Comparison of ENCODE assay signal across 20 cellular contexts in the genomic region with DNA sequence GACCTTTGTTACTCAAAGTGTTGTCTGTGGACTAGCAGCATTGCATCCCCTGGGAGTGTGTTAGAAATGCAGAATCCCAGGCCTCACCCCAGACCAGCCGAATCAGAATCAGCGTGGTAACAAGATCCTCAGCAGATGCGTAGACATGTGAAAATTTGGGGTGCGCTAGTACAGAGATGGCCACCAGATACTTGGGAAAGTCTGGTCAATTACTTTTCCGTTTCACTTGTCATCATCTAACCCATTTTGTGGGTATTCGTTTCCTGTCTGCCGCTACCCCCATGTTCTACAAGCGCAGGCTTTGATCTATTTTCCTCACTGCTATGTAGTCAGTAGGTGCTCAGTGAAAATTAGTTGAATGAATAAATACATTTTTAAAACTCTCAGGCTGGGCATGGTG. TPM values are rescaled to one million over a fixed set of nuclear protein-coding genes. Genes with fewer than 3 reads are reported as not detected.
DNase-seq lines count a peak whose midpoint lies in the region; ATAC-seq and TF ChIP-seq lines count a peak whose summit lies in the region.
"Had no signal": no experiment of that assay in that cellular context is flagged by ENCODE, and none has a peak within 500 bp of the region (broad histone marks: within the 10 kb centered on the region; RNA-seq: fewer than 3 reads in every experiment).

No MANE protein-coding gene starts in this region.

- peaks cover 15% of the 10 kb centered on the region for H3K4me1 Mint-ChIP-seq in activated CD4-positive, alpha-beta T cell treated with anti-CD3 and anti-CD28 coated beads, Interleukin-2, amount 10 ng/mL, durations not matched to agents 7 days and 5 days
- H3K4me1 Mint-ChIP-seq in stimulated activated naive B cell treated with anti-CD40 and anti-IgM and Interleukin-4, amounts not matched to agents 10 μg/mL and 1 μg/mL and 100 μg/mL, for 72 hours = peaks cover 40 to 60% of the 10 kb centered on the region in 2 donors

- WGBS in heart left ventricle, 4 donors = 90 to 95% (median 94%) methylated on average over 8 of the region's 8 CpGs

- CTCF ChIA-PET in activated CD4-positive, alpha-beta T cell treated with anti-CD3 and anti-CD28 coated beads, Interleukin-2, amount 10 ng/mL, durations not matched to agents 7 days and 5 days (lab: Charles Lee) = no interaction called here

- POLR2A ChIA-PET in activated CD4-positive, alpha-beta T cell treated with anti-CD3 and anti-CD28 coated beads, Interleukin-2, amount 10 ng/mL, durations not matched to agents 7 days and 5 days (lab: Charles Lee) = no interaction called here

- H3K27ac Mint-ChIP-seq in activated CD4-positive, alpha-beta T cell treated with anti-CD3 and anti-CD28 coated beads, Interleukin-2, amount 10 ng/mL, durations not matched to agents 7 days and 5 days = no peak overlapping the region
- H3K27ac Mint-ChIP-seq in stimulated activated naive B cell treated with anti-CD40 and anti-IgM and Interleukin-4, amounts not matched to agents 10 μg/mL and 1 μg/mL and 100 μg/mL, for 72 hours = peak overlapping the region; percentile 56

- H3K4me3 ChIP-seq in Jurkat, Clone E6-1 (ENCODE audit: low read length) = no peak overlapping the region
- H3K4me3 ChIP-seq in heart left ventricle = no peak overlapping the region
- H3K4me3 ChIP-seq: gastroesophageal sphincter, Peyer's patch, thoracic aorta had no signal

- H3K36me3 Mint-ChIP-seq in activated CD4-positive, alpha-beta T cell treated with anti-CD3 and anti-CD28 coated beads, Interleukin-2, amount 10 ng/mL, durations not matched to agents 7 days and 5 days (ENCODE audit: low read depth) = no peaks in the 10 kb centered on the region
- peaks cover 9 to 14% of the 10 kb centered on the region in 2 donors for H3K36me3 Mint-ChIP-seq in stimulated activated naive B cell treated with anti-CD40 and anti-IgM and Interleukin-4, amounts not matched to agents 10 μg/mL and 1 μg/mL and 100 μg/mL, for 72 hours
- H3K36me3 Mint-ChIP-seq: naive B cell had no signal

- H3K4me3 Mint-ChIP-seq in activated CD4-positive, alpha-beta T cell treated with anti-CD3 and anti-CD28 coated beads, Interleukin-2, amount 10 ng/mL, durations not matched to agents 7 days and 5 days = no peak overlapping the region
- no peak overlapping the region for H3K4me3 Mint-ChIP-seq in stimulated activated naive B cell treated with anti-CD40 and anti-IgM and Interleukin-4, amounts not matched to agents 10 μg/mL and 1 μg/mL and 100 μg/mL, for 72 hours

- DNase-seq in activated CD4-positive, alpha-beta T cell treated with anti-CD3 and anti-CD28 coated beads, Interleukin-2, amount 10 ng/mL, durations not matched to agents 7 days and 5 days = peak; percentile 15
- no peak for DNase-seq in activated CD4-positive, alpha-beta T cell treated with anti-CD3 and anti-CD28 coated beads for 1 hour
- DNase-seq in Jurkat, Clone E6-1 (ENCODE audit: low read depth, low spot score) = peak; percentile 62
- DNase-seq in stimulated activated naive B cell treated with anti-CD40 and anti-IgM and Interleukin-4, amounts not matched to agents 10 μg/mL and 1 μg/mL and 100 μg/mL, for 72 hours = no peak
- DNase-seq in midbrain (lab: John Stamatoyannopoulos, UW) = no peak
- no peak for DNase-seq in heart left ventricle
- DNase-seq in EL = no peak
- DNase-seq: 8988T; effector CD8-positive, alpha-beta T cell; naive B cell; NCI-H2171; Peyer's patch; T1000 had no signal

- ATAC-seq in GM21723 (IDR thresholded peaks at IDR 0.05; ENCODE audit: unreplicated experiment) (peak; percentile 80), heart left ventricle (no peak)
- peak; percentile 27 to 56 for ATAC-seq in stimulated activated naive B cell treated with anti-CD40 and anti-IgM and Interleukin-4, amounts not matched to agents 10 μg/mL and 1 μg/mL and 100 μg/mL, for 72 hours (replicated peaks)
- ATAC-seq: gastroesophageal sphincter, sciatic nerve had no signal

- no peak for TF ChIP-seq CTCF in heart left ventricle (IDR thresholded peaks at IDR 0.05)

- H3K9me3 Mint-ChIP-seq in activated CD4-positive, alpha-beta T cell treated with anti-CD3 and anti-CD28 coated beads, Interleukin-2, amount 10 ng/mL, durations not matched to agents 7 days and 5 days = no peaks in the 10 kb centered on the region
- no peaks in the 10 kb centered on the region for H3K9me3 Mint-ChIP-seq in stimulated activated naive B cell treated with anti-CD40 and anti-IgM and Interleukin-4, amounts not matched to agents 10 μg/mL and 1 μg/mL and 100 μg/mL, for 72 hours
- H3K9me3 Mint-ChIP-seq: naive B cell had no signal

- H3K4me1 ChIP-seq in heart left ventricle = no peaks in the 10 kb centered on the region
- H3K4me1 ChIP-seq: gastroesophageal sphincter had no signal

- TF ChIP-seq POLR2A in heart left ventricle (IDR thresholded peaks at IDR 0.05) = no peak

- H3K27me3 ChIP-seq in heart left ventricle = no peaks in the 10 kb centered on the region
- H3K27me3 ChIP-seq: gastroesophageal sphincter, Peyer's patch had no signal

- peaks cover 13% of the 10 kb centered on the region for H3K27me3 Mint-ChIP-seq in activated CD4-positive, alpha-beta T cell treated with anti-CD3 and anti-CD28 coated beads, Interleukin-2, amount 10 ng/mL, durations not matched to agents 7 days and 5 days
- no peaks in the 10 kb centered on the region for H3K27me3 Mint-ChIP-seq in stimulated activated naive B cell treated with anti-CD40 and anti-IgM and Interleukin-4, amounts not matched to agents 10 μg/mL and 1 μg/mL and 100 μg/mL, for 72 hours

- no peaks in the 10 kb centered on the region for H3K9me3 ChIP-seq in heart left ventricle
- H3K9me3 ChIP-seq: gastroesophageal sphincter, Peyer's patch, thoracic aorta had no signal

- H3K27ac ChIP-seq in heart left ventricle = no peak overlapping the region
- H3K27ac ChIP-seq: gastroesophageal sphincter, HL-60, Peyer's patch, thoracic aorta had no signal

- H3K36me3 ChIP-seq in heart left ventricle = no peaks in the 10 kb centered on the region
- H3K36me3 ChIP-seq: gastroesophageal sphincter, Peyer's patch, thoracic aorta had no signal

- intact Hi-C loops in heart left ventricle (cut with DNase I) = no loop called here

RNA-seq across cellular contexts. Expression of a gene that starts 33.1 kb away (rescaled TPM):
- total RNA-seq in activated CD4-positive, alpha-beta T cell treated with anti-CD3 and anti-CD28 coated beads, Interleukin-2, amount 10 ng/mL, durations not matched to agents 7 days and 5 days = 100 to 1,000 TPM in 1 of 2 experiments, 10 to 100 TPM in 1; 81.3 to 113 TPM
- 60.5 TPM for polyA plus RNA-seq in Jurkat, Clone E6-1 (2012; ENCODE audit: insufficient read depth, insufficient read length)
- 100 to 1,000 TPM in 8 of 9 donors, 10 to 100 TPM in 1; 86.9 to 197 (median 117) TPM for total RNA-seq in heart left ventricle
- 100 to 1,000 TPM in 1 of 2 donors, 10 to 100 TPM in 1; 41.4 to 226 TPM for polyA plus RNA-seq in heart left ventricle

RNA-seq across cellular contexts. Expression of a gene that starts 33.8 kb away (rescaled TPM):
- total RNA-seq in activated CD4-positive, alpha-beta T cell treated with anti-CD3 and anti-CD28 coated beads, Interleukin-2, amount 10 ng/mL, durations not matched to agents 7 days and 5 days = not detected
- not detected for polyA plus RNA-seq in Jurkat, Clone E6-1 (2012; ENCODE audit: insufficient read depth, insufficient read length)
- under 1 TPM in 1 of 9 donors, not detected in 8; 0.08 TPM for total RNA-seq in heart left ventricle
- not detected for polyA plus RNA-seq in heart left ventricle
- total RNA-seq: gastroesophageal sphincter, H1, MCF 10A, Peyer's patch, sciatic nerve, thoracic aorta had no signal
- polyA plus RNA-seq: H1 had no signal

Comparison
In these comparisons a context has a peak if more than half of its experiments do, and no peak if none do; other contexts are left out.
1. DNase-seq: peak in activated CD4-positive, alpha-beta T cell treated with anti-CD3 and anti-CD28 coated beads, Interleukin-2, amount 10 ng/mL, durations not matched to agents 7 days and 5 days (single experiment) and Jurkat, Clone E6-1 (single experiment); none in activated CD4-positive, alpha-beta T cell treated with anti-CD3 and anti-CD28 coated beads for 1 hour (single experiment), stimulated activated naive B cell treated with anti-CD40 and anti-IgM and Interleukin-4, amounts not matched to agents 10 μg/mL and 1 μg/mL and 100 μg/mL, for 72 hours (single experiment), midbrain (single experiment), heart left ventricle (0 of 5) and EL (single experiment).
2. ATAC-seq: peak in GM21723 (single experiment) and stimulated activated naive B cell treated with anti-CD40 and anti-IgM and Interleukin-4, amounts not matched to agents 10 μg/mL and 1 μg/mL and 100 μg/mL, for 72 hours (2 of 2); none in heart left ventricle (0 of 4).